ENCODE assay signal across 8 cellular contexts in genomic region chr19:1324792-1325567, GRCh38. TPM values are rescaled to one million over a fixed set of nuclear protein-coding genes. Genes with fewer than 3 reads are reported as not detected.
DNase-seq lines count a peak whose midpoint lies in the region; ATAC-seq and TF ChIP-seq lines count a peak whose summit lies in the region.

No MANE protein-coding gene starts in this region.

- H3K36me3 ChIP-seq in iPS DF 6.9 (ENCODE audit: control insufficient read depth, insufficient read depth, low read length) (no peaks in the 10 kb centered on the region), skeletal muscle tissue (ENCODE audit: control insufficient read depth in 3 of 3, insufficient read depth in 3 of 3, low read length in 3 of 3) (no peaks in the 10 kb centered on the region)

- peak; percentile 68 for DNase-seq in GM13976 (ENCODE audit: low spot score)
- peak; percentile 57 for DNase-seq in NCI-H345 (lab: John Stamatoyannopoulos, UW)
- DNase-seq in astrocyte of the spinal cord (ENCODE audit: low read depth, low spot score), result peak; percentile 89
- DNase-seq in iPS DF 6.9 (ENCODE audit: low read depth, low spot score), result no peak

- no CpG with 5 or more reads among the region's 66 CpGs for WGBS in iPS DF 6.9 (ENCODE audit: insufficient coverage, insufficient read length)

- H3K27ac ChIP-seq in iPS DF 6.9 (ENCODE audit: low read length), result no peak overlapping the region
- no peak overlapping the region for H3K27ac ChIP-seq in skeletal muscle tissue (ENCODE audit: low read depth, low read length)

- no peaks in the 10 kb centered on the region for H3K4me1 ChIP-seq in iPS DF 6.9 (ENCODE audit: control insufficient read depth, insufficient read depth, low read length)
- peaks cover 0 to 2% (median 0%) of the 10 kb centered on the region in 3 donors for H3K4me1 ChIP-seq in skeletal muscle tissue (ENCODE audit: control insufficient read depth in 3 of 3, insufficient read depth in 3 of 3, low read length in 3 of 3)

- H3K4me3 ChIP-seq in astrocyte of the spinal cord (ENCODE audit: low read depth, low read length) (peak overlapping the region; percentile 22), iPS DF 6.9 (ENCODE audit: low read length) (peak overlapping the region; percentile 23; the same call in 1 of the 2 replicates), skeletal muscle tissue (ENCODE audit: low read length in 3 of 3) (peak overlapping the region in 1 of 3 donors; percentile 29)

- ATAC-seq in HG03039 (IDR thresholded peaks at IDR 0.05; ENCODE audit: unreplicated experiment) (no peak), HG02938 (IDR thresholded peaks at IDR 0.05; ENCODE audit: unreplicated experiment) (no peak), GM21723 (IDR thresholded peaks at IDR 0.05; ENCODE audit: unreplicated experiment) (no peak)

- H3K9ac ChIP-seq in skeletal muscle tissue (ENCODE audit: low read depth in 1 of 3, low read length in 3 of 3), result peak overlapping the region in 2 of 3 donors; percentile 10 to 50

- TF ChIP-seq CTCF in GM13976 (IDR thresholded peaks at IDR 0.05; ENCODE audit: borderline replicate concordance, control extremely low read depth, extremely low read depth, insufficient read depth, missing control alignments) (no peak), astrocyte of the spinal cord (IDR thresholded peaks at IDR 0.05; ENCODE audit: low read depth, low read length) (no peak)

- in situ Hi-C loops in GM13976 (cut with MboI; ENCODE audit: low sequenced_read_pairs, unreplicated experiment), result no loop called here
- in situ Hi-C loops in astrocyte of the spinal cord (cut with HindIII; ENCODE audit: low sequenced_read_pairs), result no loop called here

- H3K9me3 ChIP-seq in iPS DF 6.9 (ENCODE audit: control insufficient read depth, insufficient read depth, low read length), result no peaks in the 10 kb centered on the region
- H3K9me3 ChIP-seq in skeletal muscle tissue (ENCODE audit: control insufficient read depth in 3 of 3, low read length in 3 of 3), result no peaks in the 10 kb centered on the region

- H3K27me3 ChIP-seq in iPS DF 6.9 (ENCODE audit: control insufficient read depth, insufficient read depth, low read length) (no peaks in the 10 kb centered on the region), skeletal muscle tissue (ENCODE audit: control insufficient read depth in 3 of 3, insufficient read depth in 3 of 3, low read length in 3 of 3) (peaks cover 33 to 57% (median 44%) of the 10 kb centered on the region in 3 donors)

RNA-seq across cellular contexts. Expression of gene EFNA2, which starts 39.3 kb away (rescaled TPM):
- 1.0 TPM for total RNA-seq in skeletal muscle tissue

RNA-seq across cellular contexts. Expression of gene FAM174C, which starts 49.6 kb away (rescaled TPM):
- total RNA-seq in skeletal muscle tissue, result 9.4 TPM

RNA-seq across cellular contexts. Expression of gene CIRBP, which starts 55.8 kb away (rescaled TPM):
- 413 TPM for total RNA-seq in skeletal muscle tissue

RNA-seq across cellular contexts. Expression of gene NDUFS7, which starts 58.7 kb away (rescaled TPM):
- total RNA-seq in skeletal muscle tissue, result 43.3 TPM
